ENCODE assay signal across 13 cellular contexts in the genomic region with DNA sequence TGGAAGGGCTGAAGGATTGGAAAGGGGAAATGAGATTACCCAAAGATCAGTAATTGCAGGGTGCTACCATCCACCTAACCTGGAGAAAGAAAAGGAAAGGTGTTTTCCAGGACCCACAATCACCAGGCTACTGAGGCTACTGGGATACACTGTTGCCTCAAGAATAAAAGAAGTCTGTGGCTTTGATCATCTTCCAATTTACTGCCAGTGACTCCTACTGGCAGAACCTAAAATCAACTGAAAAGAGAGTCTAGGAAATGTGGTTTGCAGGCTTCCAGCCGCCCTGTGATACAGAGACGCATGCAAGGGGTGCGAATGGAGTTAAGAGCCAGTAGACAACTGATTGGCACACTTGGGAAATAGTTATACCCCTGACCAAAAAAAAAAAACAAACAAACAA. TPM values are rescaled to one million over a fixed set of nuclear protein-coding genes. Genes with fewer than 3 reads are reported as not detected.
DNase-seq lines count a peak whose midpoint lies in the region; ATAC-seq and TF ChIP-seq lines count a peak whose summit lies in the region.
"Had no signal": no experiment of that assay in that cellular context is flagged by ENCODE, and none has a peak within 500 bp of the region (broad histone marks: within the 10 kb centered on the region; RNA-seq: fewer than 3 reads in every experiment).

No MANE protein-coding gene starts in this region.

- H3K27ac ChIP-seq in left ventricle myocardium inferior (replicated peaks): no peak overlapping the region
- no peak overlapping the region for H3K27ac ChIP-seq in PC-9
- H3K27ac ChIP-seq in fibroblast of lung (ENCODE audit: insufficient read depth, low read length): no peak overlapping the region
- no peak overlapping the region for H3K27ac ChIP-seq in uterus

- no peak overlapping the region for H3K4me3 Mint-ChIP-seq in activated T-cell treated with anti-CD3 and anti-CD28 coated beads, Interleukin-2, amount 50 U/mL, for 24 hours
- no peak overlapping the region for H3K4me3 Mint-ChIP-seq in activated CD4-positive, alpha-beta memory T cell treated with anti-CD3 and anti-CD28 coated beads for 36 hours
- H3K4me3 Mint-ChIP-seq: activated naive CD8-positive, alpha-beta T cell; CD4-positive, alpha-beta memory T cell had no signal

- H3K27me3 ChIP-seq in left ventricle myocardium inferior (ENCODE audit: low read depth) (peaks cover 16% of the 10 kb centered on the region), PC-9 (ENCODE audit: insufficient read depth, low read depth) (peaks cover 5% of the 10 kb centered on the region; the same call in 1 of the 2 replicates), fibroblast of lung (ENCODE audit: control insufficient read depth, insufficient read depth, low read length) (peaks cover 4% of the 10 kb centered on the region), uterus (no peaks in the 10 kb centered on the region)

- intact Hi-C loops in left ventricle myocardium inferior (cut with micrococcal nuclease) (no loop called here), Right ventricle myocardium superior (cut with DNase I) (no loop called here), PC-9 (cut with micrococcal nuclease; ENCODE audit: unreplicated experiment) (no loop called here), uterus (cut with DNase I; ENCODE audit: low total_unique reads) (no loop called here)
- intact Hi-C loops in activated CD4-positive, alpha-beta memory T cell treated with anti-CD3 and anti-CD28 coated beads for 36 hours (cut with micrococcal nuclease): no loop called here

- H3K36me3 ChIP-seq in left ventricle myocardium inferior: no peaks in the 10 kb centered on the region
- no peaks in the 10 kb centered on the region for H3K36me3 ChIP-seq in PC-9 (ENCODE audit: low read depth)
- no peaks in the 10 kb centered on the region for H3K36me3 ChIP-seq in fibroblast of lung (ENCODE audit: control insufficient read depth, insufficient read depth, low read length)
- no peaks in the 10 kb centered on the region for H3K36me3 ChIP-seq in uterus

- H3K9me2 ChIP-seq in PC-9 (ENCODE audit: insufficient read depth): peaks cover 7% of the 10 kb centered on the region; the same call in 1 of the 2 replicates

- BruUV-seq in PC-9 (replicated peaks; lab: Mats Ljungman, UMichigan): no TSS peak

- POLR2A ChIA-PET in PC-9 (lab: Charles Lee; ENCODE audit: unreplicated experiment): no interaction called here
- POLR2A ChIA-PET in activated CD4-positive, alpha-beta memory T cell treated with anti-CD3 and anti-CD28 coated beads for 36 hours (lab: Charles Lee): no interaction called here

- no peak for ATAC-seq in Right ventricle myocardium superior (ENCODE audit: poor library complexity)
- ATAC-seq: left cardiac atrium had no signal

- H3K9me3 Mint-ChIP-seq in activated T-cell treated with anti-CD3 and anti-CD28 coated beads, Interleukin-2, amount 50 U/mL, for 24 hours: no peaks in the 10 kb centered on the region
- no peaks in the 10 kb centered on the region for H3K9me3 Mint-ChIP-seq in activated CD4-positive, alpha-beta memory T cell treated with anti-CD3 and anti-CD28 coated beads for 36 hours
- H3K9me3 Mint-ChIP-seq: CD4-positive, alpha-beta memory T cell had no signal

- DNase-seq in left ventricle myocardium inferior: no peak
- DNase-seq in Right ventricle myocardium superior: no peak
- no peak for DNase-seq in PC-9
- DNase-seq in fibroblast of lung (ENCODE audit: low read depth in 2 of 2): peak; percentile 18 to 23
- DNase-seq in NK-92 treated with Interleukin-12 subunit alpha and Interleukin-12 subunit beta, amount 100 ng/mL, for 24 hours (lab: John Stamatoyannopoulos, UW): no peak
- DNase-seq in activated T-cell treated with anti-CD3 and anti-CD28 coated beads, Interleukin-2, amount 50 U/mL, for 24 hours: no peak
- DNase-seq in uterus: no peak
- no peak for DNase-seq in activated CD4-positive, alpha-beta memory T cell treated with anti-CD3 and anti-CD28 coated beads for 36 hours
- DNase-seq: CD4-positive, alpha-beta memory T cell; left cardiac atrium; NCI-H1092; posterior cingulate gyrus had no signal

- H4K20me1 ChIP-seq in PC-9 (ENCODE audit: insufficient read depth) (no peaks in the 10 kb centered on the region), fibroblast of lung (ENCODE audit: control insufficient read depth, extremely low read depth, insufficient read depth, low read length) (no peaks in the 10 kb centered on the region)

- H3K27ac Mint-ChIP-seq in activated T-cell treated with anti-CD3 and anti-CD28 coated beads, Interleukin-2, amount 50 U/mL, for 24 hours: no peak overlapping the region
- no peak overlapping the region for H3K27ac Mint-ChIP-seq in activated CD4-positive, alpha-beta memory T cell treated with anti-CD3 and anti-CD28 coated beads for 36 hours
- H3K27ac Mint-ChIP-seq: activated naive CD8-positive, alpha-beta T cell; CD4-positive, alpha-beta memory T cell had no signal

- H2AFZ ChIP-seq in PC-9: no peak overlapping the region
- no peak overlapping the region for H2AFZ ChIP-seq in fibroblast of lung (ENCODE audit: low read length)

- H3F3A ChIP-seq in PC-9 (ENCODE audit: insufficient read depth, low read depth): no peaks in the 10 kb centered on the region

- H3K4me1 ChIP-seq in left ventricle myocardium inferior (no peaks in the 10 kb centered on the region), PC-9 (replicated peaks; ENCODE audit: insufficient read depth) (no peaks in the 10 kb centered on the region), fibroblast of lung (ENCODE audit: control insufficient read depth, extremely low read depth, insufficient read depth, low read length) (no peaks in the 10 kb centered on the region), uterus (no peaks in the 10 kb centered on the region)

- no peaks in the 10 kb centered on the region for H3K36me3 Mint-ChIP-seq in activated T-cell treated with anti-CD3 and anti-CD28 coated beads, Interleukin-2, amount 50 U/mL, for 24 hours (ENCODE audit: low read depth)
- H3K36me3 Mint-ChIP-seq in activated CD4-positive, alpha-beta memory T cell treated with anti-CD3 and anti-CD28 coated beads for 36 hours: no peaks in the 10 kb centered on the region
- H3K36me3 Mint-ChIP-seq: activated naive CD8-positive, alpha-beta T cell; CD4-positive, alpha-beta memory T cell had no signal

- H3K9me3 ChIP-seq in left ventricle myocardium inferior (replicated peaks): peaks cover 14% of the 10 kb centered on the region
- H3K9me3 ChIP-seq in PC-9 (ENCODE audit: insufficient read depth, low read depth): no peaks in the 10 kb centered on the region
- no peaks in the 10 kb centered on the region for H3K9me3 ChIP-seq in fibroblast of lung (ENCODE audit: control insufficient read depth, insufficient read depth, low read depth, low read length)
- no peaks in the 10 kb centered on the region for H3K9me3 ChIP-seq in uterus

- no peak for TF ChIP-seq POLR2A in uterus (IDR thresholded peaks at IDR 0.05)

- peaks cover 7% of the 10 kb centered on the region for H3K27me3 Mint-ChIP-seq in activated T-cell treated with anti-CD3 and anti-CD28 coated beads, Interleukin-2, amount 50 U/mL, for 24 hours
- peaks cover 8% of the 10 kb centered on the region for H3K27me3 Mint-ChIP-seq in activated CD4-positive, alpha-beta memory T cell treated with anti-CD3 and anti-CD28 coated beads for 36 hours

- CTCF ChIA-PET in PC-9 (lab: Charles Lee): no interaction called here
- CTCF ChIA-PET in activated CD4-positive, alpha-beta memory T cell treated with anti-CD3 and anti-CD28 coated beads for 36 hours (lab: Charles Lee): no interaction called here

- no peak overlapping the region for H3K4me2 ChIP-seq in PC-9
- no peak overlapping the region for H3K4me2 ChIP-seq in fibroblast of lung (ENCODE audit: extremely low read depth, insufficient read depth, low read length)

- H3K4me3 ChIP-seq in left ventricle myocardium inferior: no peak overlapping the region
- no peak overlapping the region for H3K4me3 ChIP-seq in PC-9
- H3K4me3 ChIP-seq in fibroblast of lung (replicated peaks in 1 of 4; ENCODE audit: control extremely low read depth in 1 of 4, insufficient read depth in 1 of 4, low read depth in 3 of 4, low read length in 4 of 4): no peak overlapping the region
- no peak overlapping the region for H3K4me3 ChIP-seq in uterus

- H3K9ac ChIP-seq in fibroblast of lung (ENCODE audit: insufficient read depth, low read length): no peak overlapping the region

- no peaks in the 10 kb centered on the region for H3K4me1 Mint-ChIP-seq in activated T-cell treated with anti-CD3 and anti-CD28 coated beads, Interleukin-2, amount 50 U/mL, for 24 hours (ENCODE audit: low read depth)
- H3K4me1 Mint-ChIP-seq in activated CD4-positive, alpha-beta memory T cell treated with anti-CD3 and anti-CD28 coated beads for 36 hours (ENCODE audit: low read depth): no peaks in the 10 kb centered on the region
- H3K4me1 Mint-ChIP-seq: CD4-positive, alpha-beta memory T cell had no signal

- no peaks in the 10 kb centered on the region for H3K79me2 ChIP-seq in PC-9 (ENCODE audit: low read depth)
- H3K79me2 ChIP-seq in fibroblast of lung (ENCODE audit: control insufficient read depth, insufficient read depth, low read length): no peaks in the 10 kb centered on the region

- TF ChIP-seq CTCF in left ventricle myocardium inferior (IDR thresholded peaks at IDR 0.05; ENCODE audit: borderline replicate concordance) (peak; percentile 8), PC-9 (conservative IDR thresholded peaks at IDR 0.05) (0 out of 2 replicates have a peak, but pooled peaks have one; percentile 23), fibroblast of lung (conservative IDR thresholded peaks at IDR 0.05 in 1 of 2, IDR thresholded peaks at IDR 0.05 in 1 of 2; ENCODE audit: low read depth in 1 of 2, low read length in 2 of 2) (peak; percentile 35 to 42), uterus (IDR thresholded peaks at IDR 0.05) (no peak)

RNA-seq across cellular contexts. Expression of gene TTL, which starts 16.6 kb away (rescaled TPM):
- total RNA-seq in left ventricle myocardium inferior: 47.1 TPM
- total RNA-seq in Right ventricle myocardium superior: 47.9 TPM
- total RNA-seq in PC-9 (2021): 25.4 and 26.1 TPM in 2 replicates
- 24.7 and 28.2 TPM in 2 replicates for total RNA-seq in fibroblast of lung
- 30.9 and 41.2 TPM in 2 replicates for polyA plus RNA-seq in fibroblast of lung
- 30.3 and 36.0 TPM in 2 replicates for polyA plus RNA-seq in fibroblast of lung (2012)
- polyA minus RNA-seq in fibroblast of lung (ENCODE audit: low replicate concordance): 28.8 and 69.5 TPM in 2 replicates
- 10 to 100 TPM in 3 of 4 donors, 1 to 10 TPM in 1; 3.8 to 45.5 (median 26.4) TPM for total RNA-seq in uterus
- total RNA-seq in activated CD4-positive, alpha-beta memory T cell treated with anti-CD3 and anti-CD28 coated beads for 36 hours: 10 to 100 TPM; 36.7 to 39.0 TPM

RNA-seq across cellular contexts. Expression of gene RGPD8, which starts 31.9 kb away (rescaled TPM):
- total RNA-seq in left ventricle myocardium inferior (4.1 TPM), Right ventricle myocardium superior (5.2 TPM), PC-9 (2021) (5.0 and 7.0 TPM in 2 replicates), fibroblast of lung (9.5 and 13.4 TPM in 2 replicates), uterus (10 to 100 TPM in 3 of 4 donors, 1 to 10 TPM in 1; 5.3 to 39.8 (median 25.1) TPM)
- polyA plus RNA-seq in fibroblast of lung: 2.6 and 3.3 TPM in 2 replicates
- 1.2 and 1.6 TPM in 2 replicates for polyA plus RNA-seq in fibroblast of lung (2012)
- polyA minus RNA-seq in fibroblast of lung (ENCODE audit: low replicate concordance): not detected in 2 replicates
- total RNA-seq in activated CD4-positive, alpha-beta memory T cell treated with anti-CD3 and anti-CD28 coated beads for 36 hours: 10 to 100 TPM; 14.7 to 16.0 TPM

Comparison
In these comparisons a context has a peak if more than half of its experiments do, and no peak if none do; other contexts are left out.
1. DNase-seq: peak in fibroblast of lung (2 of 2); none in left ventricle myocardium inferior (single experiment), Right ventricle myocardium superior (single experiment), PC-9 (0 of 2), NK-92 treated with Interleukin-12 subunit alpha and Interleukin-12 subunit beta, amount 100 ng/mL, for 24 hours (single experiment), activated T-cell treated with anti-CD3 and anti-CD28 coated beads, Interleukin-2, amount 50 U/mL, for 24 hours (single experiment), uterus (0 of 2) and activated CD4-positive, alpha-beta memory T cell treated with anti-CD3 and anti-CD28 coated beads for 36 hours (single experiment).
2. CTCF ChIP-seq: peak in left ventricle myocardium inferior (single experiment), PC-9 (single experiment) and fibroblast of lung (2 of 2); none in uterus (0 of 4).